Comparison of ENCODE assay signal across 14 cellular contexts in the genomic region with DNA sequence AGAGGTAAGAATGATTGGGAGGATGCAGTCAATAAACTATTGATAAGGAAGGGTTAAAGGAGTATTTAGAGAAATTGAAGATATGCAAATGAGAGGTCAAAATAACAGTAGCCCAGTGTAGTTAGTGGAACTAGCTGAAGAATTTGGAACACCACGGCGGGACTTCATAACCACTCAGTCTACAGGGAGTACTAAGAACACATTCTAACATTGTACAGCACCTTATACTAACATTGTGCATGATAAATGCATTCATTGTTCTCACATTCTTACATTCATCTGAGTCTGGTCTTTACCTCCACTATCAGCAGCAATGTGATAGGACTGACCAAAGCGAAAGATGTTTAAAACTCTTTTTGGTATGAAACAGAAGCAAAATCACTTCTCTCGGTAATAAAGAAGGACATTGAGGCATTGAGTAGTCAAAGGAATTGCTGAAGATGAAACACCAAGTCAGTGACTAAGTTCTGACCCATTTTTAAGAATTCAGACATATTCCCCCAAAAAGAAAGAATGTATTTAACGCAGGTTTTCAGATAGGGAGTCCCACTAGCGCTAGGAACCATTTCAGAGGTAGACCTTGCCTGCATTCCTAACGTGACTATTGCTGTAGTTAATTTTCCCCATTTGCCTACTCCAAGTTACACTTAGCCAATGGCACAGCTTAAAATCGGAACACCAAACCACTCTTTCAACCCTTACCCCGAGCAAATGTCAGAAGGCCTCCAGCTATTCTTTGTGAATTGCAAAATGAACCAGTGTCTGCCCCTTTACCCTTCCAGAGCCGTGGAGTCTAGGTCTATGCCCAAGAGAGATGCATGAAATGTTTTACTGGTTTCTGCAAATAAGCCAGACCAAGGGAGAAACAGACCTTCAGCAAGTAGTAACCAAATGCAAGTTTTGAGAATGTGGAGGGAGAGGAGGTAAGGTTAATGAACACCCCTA.
DNase-seq lines count a peak whose midpoint lies in the region; ATAC-seq and TF ChIP-seq lines count a peak whose summit lies in the region.
"Had no signal": no experiment of that assay in that cellular context is flagged by ENCODE, and none has a peak within 500 bp of the region (broad histone marks: within the 10 kb centered on the region; RNA-seq: fewer than 3 reads in every experiment).

No MANE protein-coding gene starts in this region.

- no peak for TF ChIP-seq POLR2A in body of pancreas (IDR thresholded peaks at IDR 0.05)

- peak overlapping the region in 1 of 2 donors; percentile 3 for H3K9ac ChIP-seq in stomach smooth muscle (ENCODE audit: low read length in 2 of 2)

- peaks cover 32% of the 10 kb centered on the region for H3K36me3 Mint-ChIP-seq in Calu3 (ENCODE audit: insufficient read depth, unreplicated experiment)
- H3K36me3 Mint-ChIP-seq in mesothelial cell of epicardium, result no peaks in the 10 kb centered on the region
- H3K36me3 Mint-ChIP-seq: activated CD4-positive, alpha-beta memory T cell treated with anti-CD3 and anti-CD28 coated beads for 36 hours had no signal

- H3K27ac ChIP-seq in body of pancreas, result peak overlapping the region; percentile 56 to 98 (median 96)
- peak overlapping the region; percentile 100 for H3K27ac ChIP-seq in stomach smooth muscle (ENCODE audit: low read length)

- H3K4me3 Mint-ChIP-seq in Calu3 (ENCODE audit: low read depth, unreplicated experiment) (peak overlapping the region; percentile 11), mesothelial cell of epicardium (no peak overlapping the region)
- H3K4me3 Mint-ChIP-seq: activated CD4-positive, alpha-beta memory T cell treated with anti-CD3 and anti-CD28 coated beads for 36 hours had no signal

- ATAC-seq in body of pancreas, result no peak
- no peak for ATAC-seq in GM19463 (IDR thresholded peaks at IDR 0.05; ENCODE audit: unreplicated experiment)
- no peak for ATAC-seq in GM18517 (IDR thresholded peaks at IDR 0.05; ENCODE audit: unreplicated experiment)
- ATAC-seq: PC-3 had no signal

- DNase-seq in Calu3 (no peak), body of pancreas (no peak), mesothelial cell of epicardium (ENCODE audit: low spot score in 2 of 2, unreplicated experiment in 2 of 2) (no peak), NCI-H146 (lab: John Stamatoyannopoulos, UW) (no peak)
- DNase-seq in activated CD4-positive, alpha-beta T cell treated with anti-CD3 and anti-CD28 coated beads, Interleukin-2, amount 50 U/mL, for 4 hours, result no peak
- DNase-seq: activated CD4-positive, alpha-beta memory T cell treated with anti-CD3 and anti-CD28 coated beads for 36 hours; activated gamma-delta T cell; BE2C; NCI-H1048; PC-3; T-helper 2 cell had no signal

- peak overlapping the region; percentile 19 for H3K27ac Mint-ChIP-seq in Calu3 (ENCODE audit: unreplicated experiment)
- peak overlapping the region; percentile 63 for H3K27ac Mint-ChIP-seq in mesothelial cell of epicardium
- H3K27ac Mint-ChIP-seq: activated CD4-positive, alpha-beta memory T cell treated with anti-CD3 and anti-CD28 coated beads for 36 hours had no signal

- H3K27me3 ChIP-seq in body of pancreas (no peaks in the 10 kb centered on the region), stomach smooth muscle (ENCODE audit: control insufficient read depth in 1 of 2, insufficient read depth in 2 of 2, low read length in 2 of 2) (no peaks in the 10 kb centered on the region)
- H3K27me3 ChIP-seq: BE2C had no signal

- peaks cover 64% of the 10 kb centered on the region for H3K4me1 Mint-ChIP-seq in Calu3 (ENCODE audit: low read depth, unreplicated experiment)
- peaks cover 90% of the 10 kb centered on the region for H3K4me1 Mint-ChIP-seq in mesothelial cell of epicardium

- H3K4me1 ChIP-seq in body of pancreas (peaks cover 82% of the 10 kb centered on the region), stomach smooth muscle (ENCODE audit: control insufficient read depth, insufficient read depth, low read length) (peaks cover 85% of the 10 kb centered on the region)

- CTCF ChIA-PET in Calu3 (lab: Charles Lee), result interaction anchor here (0.6 to 1.8 kb wide), 8 partner anchors 18 to 613 kb away, joined by 3 to 5 read pairs (median 4); no protein-coding TSS in a partner anchor

- intact Hi-C loops in Calu3 (cut with micrococcal nuclease; ENCODE audit: unreplicated experiment), result no loop called here
- intact Hi-C loops in body of pancreas (cut with DNase I), result loop anchor here (5.0 kb wide), 1 partner anchor 36 kb away; no protein-coding TSS in a partner anchor

- H3K36me3 ChIP-seq in body of pancreas (replicated peaks in 1 of 2; ENCODE audit: insufficient read depth in 1 of 2, low read depth in 2 of 2), result no peaks in the 10 kb centered on the region
- no peaks in the 10 kb centered on the region for H3K36me3 ChIP-seq in stomach smooth muscle (ENCODE audit: control insufficient read depth in 2 of 2, insufficient read depth in 2 of 2, low read length in 2 of 2)
- H3K36me3 ChIP-seq: BE2C had no signal

- H3K4me3 ChIP-seq in body of pancreas, result no peak overlapping the region
- no peak overlapping the region for H3K4me3 ChIP-seq in stomach smooth muscle (ENCODE audit: low read length in 2 of 2)

- no peaks in the 10 kb centered on the region for H3K9me3 ChIP-seq in body of pancreas
- H3K9me3 ChIP-seq in stomach smooth muscle (ENCODE audit: control insufficient read depth in 2 of 2, low read length in 2 of 2), result no peaks in the 10 kb centered on the region
- H3K9me3 ChIP-seq: BE2C had no signal

- H3K9me3 Mint-ChIP-seq in Calu3 (ENCODE audit: low read depth, unreplicated experiment) (no peaks in the 10 kb centered on the region), mesothelial cell of epicardium (no peaks in the 10 kb centered on the region)
- H3K9me3 Mint-ChIP-seq: activated CD4-positive, alpha-beta memory T cell treated with anti-CD3 and anti-CD28 coated beads for 36 hours had no signal

- no TSS peak for BruUV-seq in Calu3 (replicated peaks; lab: Mats Ljungman, UMichigan)

- H3K27me3 Mint-ChIP-seq in Calu3 (ENCODE audit: unreplicated experiment) (no peaks in the 10 kb centered on the region), mesothelial cell of epicardium (ENCODE audit: low read depth) (no peaks in the 10 kb centered on the region)
- H3K27me3 Mint-ChIP-seq: activated CD4-positive, alpha-beta memory T cell treated with anti-CD3 and anti-CD28 coated beads for 36 hours had no signal

- 54 to 64% methylated on average over 10 of the region's 10 CpGs for WGBS in body of pancreas, 2 donors

- TF ChIP-seq CTCF in Calu3 (IDR thresholded peaks at IDR 0.05; ENCODE audit: unreplicated experiment) (no peak), body of pancreas (IDR thresholded peaks at IDR 0.05) (no peak), mesothelial cell of epicardium (IDR thresholded peaks at IDR 0.05; ENCODE audit: unreplicated experiment) (no peak)
